ENCODE assay signal across 27 cellular contexts in genomic region chr20:35006531-35006971, GRCh38. TPM values are rescaled to one million over a fixed set of nuclear protein-coding genes. Genes with fewer than 3 reads are reported as not detected.
DNase-seq lines count a peak whose midpoint lies in the region; ATAC-seq, FAIRE-seq and TF ChIP-seq lines count a peak whose summit lies in the region.
"Had no signal": no experiment of that assay in that cellular context is flagged by ENCODE, and none has a peak within 500 bp of the region (broad histone marks: within the 10 kb centered on the region; RNA-seq: fewer than 3 reads in every experiment).

No MANE protein-coding gene starts in this region.

- CTCF ChIA-PET in Calu3 (lab: Charles Lee), result interaction anchor here (0.6 kb wide), 1 partner anchor 395 kb away, joined by 3 read pairs; no protein-coding TSS in a partner anchor

- no peaks in the 10 kb centered on the region for H3K27me3 Mint-ChIP-seq in Calu3 (ENCODE audit: unreplicated experiment)
- H3K27me3 Mint-ChIP-seq: activated naive CD4-positive, alpha-beta T cell treated with anti-CD3 and anti-CD28 coated beads, Interleukin-2, amount 50 U/mL, for 24 hours; brain; CD4-positive, alpha-beta memory T cell; dendritic cell treated with granulocyte-macrophage colony-stimulating factor and Interleukin-4, amounts not matched to agents 40 ng/mL and 50 ng/mL, for 4 days; stimulated activated naive CD8-positive, alpha-beta T cell treated with anti-CD3 and anti-CD28 coated beads, Interleukin-15, Interleukin-2, amounts not matched to agents 100 ng/mL and 50 ng/mL, for 24 hours had no signal

- no peak overlapping the region for H3K4me3 ChIP-seq in left ventricle myocardium inferior
- H3K4me3 ChIP-seq: upper lobe of right lung had no signal

- BruUV-seq in Calu3 (replicated peaks; lab: Mats Ljungman, UMichigan), result no TSS peak

- ATAC-seq in sciatic nerve (no peak), GM18502 (IDR thresholded peaks at IDR 0.05; ENCODE audit: poor library complexity, unreplicated experiment) (no peak)
- ATAC-seq: foreskin keratinocyte, upper lobe of right lung had no signal

- H3K36me3 Mint-ChIP-seq in Calu3 (ENCODE audit: insufficient read depth, unreplicated experiment), result peaks cover 69% of the 10 kb centered on the region

- peaks cover 42% of the 10 kb centered on the region for H3K4me1 ChIP-seq in left ventricle myocardium inferior
- H3K4me1 ChIP-seq: foreskin keratinocyte, parathyroid adenoma, upper lobe of right lung had no signal

- H3K4me1 Mint-ChIP-seq in Calu3 (ENCODE audit: low read depth, unreplicated experiment), result no peaks in the 10 kb centered on the region
- H3K4me1 Mint-ChIP-seq: activated naive CD4-positive, alpha-beta T cell treated with anti-CD3 and anti-CD28 coated beads, Interleukin-2, amount 50 U/mL, for 24 hours; brain; CD4-positive, alpha-beta memory T cell had no signal

- TF ChIP-seq CTCF in Calu3 (IDR thresholded peaks at IDR 0.05; ENCODE audit: unreplicated experiment), result no peak
- no peak for TF ChIP-seq CTCF in left ventricle myocardium inferior (IDR thresholded peaks at IDR 0.05; ENCODE audit: borderline replicate concordance)

- H3K9me3 ChIP-seq in left ventricle myocardium inferior (replicated peaks), result no peaks in the 10 kb centered on the region
- H3K9me3 ChIP-seq: upper lobe of right lung had no signal

- H3K27ac ChIP-seq in left ventricle myocardium inferior (replicated peaks), result peak overlapping the region; percentile 50
- H3K27ac ChIP-seq: foreskin keratinocyte, HL-60, parathyroid adenoma, upper lobe of right lung had no signal

- DNase-seq in Calu3 (no peak), HTR-8/SVneo (ENCODE audit: insufficient read length, low spot score) (no peak), left ventricle myocardium inferior (no peak), sciatic nerve (ENCODE audit: low spot score) (peak; percentile 27), NCI-H1417 (lab: John Stamatoyannopoulos, UW) (no peak)
- no peak for DNase-seq in stimulated activated naive CD4-positive, alpha-beta T cell treated with Interleukin-2 at 50 U/mL for 16 hours (lab: John Stamatoyannopoulos, UW)
- no peak for DNase-seq in NK-92 treated with Interleukin-12 subunit alpha and Interleukin-12 subunit beta, amount 100 ng/mL, for 24 hours (lab: John Stamatoyannopoulos, UW)
- DNase-seq: activated CD4-positive, alpha-beta T cell treated with anti-CD3 and anti-CD28 coated beads for 48 hours; CD4-positive, alpha-beta memory T cell; DMS53; foreskin keratinocyte; hypothalamus; NCI-H1417 treated with DMSO at 0.1 percent for 48 hours; NCI-H2171; NCI-H69; SHP77 had no signal

- FAIRE-seq in HTR-8/SVneo (lab: Jason Lieb, UNC), result peak; percentile 54
- FAIRE-seq: islet of Langerhans, TTC549 had no signal

- H3K27me3 ChIP-seq in left ventricle myocardium inferior (ENCODE audit: low read depth), result no peaks in the 10 kb centered on the region
- H3K27me3 ChIP-seq: foreskin keratinocyte, upper lobe of right lung had no signal

- H3K36me3 ChIP-seq in left ventricle myocardium inferior, result peaks cover 94% of the 10 kb centered on the region

- intact Hi-C loops in Calu3 (cut with micrococcal nuclease; ENCODE audit: unreplicated experiment) (no loop called here), left ventricle myocardium inferior (cut with micrococcal nuclease) (no loop called here), sciatic nerve (cut with DNase I) (no loop called here)

- no peaks in the 10 kb centered on the region for H3K9me3 Mint-ChIP-seq in Calu3 (ENCODE audit: low read depth, unreplicated experiment)
- H3K9me3 Mint-ChIP-seq: activated naive CD4-positive, alpha-beta T cell treated with anti-CD3 and anti-CD28 coated beads, Interleukin-2, amount 50 U/mL, for 24 hours; brain; CD4-positive, alpha-beta memory T cell; dendritic cell treated with granulocyte-macrophage colony-stimulating factor and Interleukin-4, amounts not matched to agents 40 ng/mL and 50 ng/mL, for 4 days; stimulated activated naive CD8-positive, alpha-beta T cell treated with anti-CD3 and anti-CD28 coated beads, Interleukin-15, Interleukin-2, amounts not matched to agents 100 ng/mL and 50 ng/mL, for 24 hours had no signal

- H3K4me3 Mint-ChIP-seq in Calu3 (ENCODE audit: low read depth, unreplicated experiment), result no peak overlapping the region
- H3K4me3 Mint-ChIP-seq: activated naive CD4-positive, alpha-beta T cell treated with anti-CD3 and anti-CD28 coated beads, Interleukin-2, amount 50 U/mL, for 24 hours; brain; CD4-positive, alpha-beta memory T cell; dendritic cell treated with granulocyte-macrophage colony-stimulating factor and Interleukin-4, amounts not matched to agents 40 ng/mL and 50 ng/mL, for 4 days; stimulated activated naive CD8-positive, alpha-beta T cell treated with anti-CD3 and anti-CD28 coated beads, Interleukin-15, Interleukin-2, amounts not matched to agents 100 ng/mL and 50 ng/mL, for 24 hours had no signal

- H3K27ac Mint-ChIP-seq in Calu3 (ENCODE audit: unreplicated experiment), result peak overlapping the region; percentile 30
- H3K27ac Mint-ChIP-seq: activated naive CD4-positive, alpha-beta T cell treated with anti-CD3 and anti-CD28 coated beads, Interleukin-2, amount 50 U/mL, for 24 hours; dendritic cell treated with granulocyte-macrophage colony-stimulating factor and Interleukin-4, amounts not matched to agents 40 ng/mL and 50 ng/mL, for 4 days; stimulated activated naive CD8-positive, alpha-beta T cell treated with anti-CD3 and anti-CD28 coated beads, Interleukin-15, Interleukin-2, amounts not matched to agents 100 ng/mL and 50 ng/mL, for 24 hours had no signal

RNA-seq across cellular contexts. Expression of gene MYH7B, which starts 50.9 kb away (rescaled TPM):
- total RNA-seq in Calu3 (2022) (0.52 and 0.73 TPM in 2 replicates), left ventricle myocardium inferior (253 TPM), sciatic nerve (5.6 TPM)
- total RNA-seq: epithelial cell of proximal tubule had no signal

RNA-seq across cellular contexts. Expression of gene GSS, which starts 50.9 kb away (rescaled TPM):
- 110 and 116 TPM in 2 replicates for total RNA-seq in Calu3 (2022)
- 17.2 TPM for total RNA-seq in left ventricle myocardium inferior
- 17.5 TPM for total RNA-seq in sciatic nerve

Comparison
In these comparisons a context has a peak if more than half of its experiments do, and no peak if none do; other contexts are left out.
1. RNA of gene MYH7B, which starts 50.9 kb away (total RNA-seq): 253 TPM in left ventricle myocardium inferior (single experiment); 5.6 TPM in sciatic nerve (single experiment) and 0.52 to 0.73 TPM in Calu3; every median in the first group is over 10 times any median in the second.